Comparison of ENCODE assay signal across 1 cellular context in the genomic region with DNA sequence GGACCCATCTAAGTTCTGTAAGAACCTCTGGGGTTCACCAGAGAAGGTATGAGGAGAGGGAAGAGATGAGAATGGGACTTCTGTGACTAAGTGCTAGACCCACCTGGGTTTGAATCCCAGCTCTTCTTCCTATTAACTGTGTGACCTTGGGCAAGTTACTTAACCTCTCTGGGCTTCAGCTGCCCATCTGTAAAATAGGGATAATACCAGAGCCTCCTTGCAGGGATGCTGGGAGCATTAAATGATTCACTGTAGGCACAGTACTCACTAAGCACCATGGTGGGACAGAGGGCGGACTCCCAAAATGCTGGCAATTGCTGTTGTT.
TF ChIP-seq lines count a peak whose summit lies in the region.

No MANE protein-coding gene starts in this region.

TF ChIP-seq in HEK293T, 16 proteins besides CTCF, POLR2A, EP300 and RAD21 (continued from another document):
- no peak for TF ChIP-seq CTBP1 (IDR thresholded peaks at IDR 0.05; ENCODE audit: borderline replicate concordance)
- TF ChIP-seq TARDBP (IDR thresholded peaks at IDR 0.05): no peak
- TF ChIP-seq ELF4 (IDR thresholded peaks at IDR 0.05): no peak
- no peak for TF ChIP-seq SP1 (IDR thresholded peaks at IDR 0.05)
- TF ChIP-seq L3MBTL2 (conservative IDR thresholded peaks at IDR 0.05): no peak
- TF ChIP-seq FOXM1 (IDR thresholded peaks at IDR 0.05; ENCODE audit: borderline replicate concordance): no peak
- no peak for TF ChIP-seq NFRKB (IDR thresholded peaks at IDR 0.05)
- no peak for TF ChIP-seq HDGF (IDR thresholded peaks at IDR 0.05; ENCODE audit: borderline replicate concordance)
- no peak for TF ChIP-seq FOXK2 (IDR thresholded peaks at IDR 0.05)
- TF ChIP-seq ZNF384 (IDR thresholded peaks at IDR 0.05): no peak
- TF ChIP-seq ARNT (IDR thresholded peaks at IDR 0.05): no peak
TF ChIP-seq in HEK293T: peak in this region for 0.
